ENCODE assay signal across 11 cellular contexts in genomic region chr14:64928239-64929002, GRCh38. TPM values are rescaled to one million over a fixed set of nuclear protein-coding genes. Genes with fewer than 3 reads are reported as not detected.
DNase-seq lines count a peak whose midpoint lies in the region; ATAC-seq and TF ChIP-seq lines count a peak whose summit lies in the region.
"Had no signal": no experiment of that assay in that cellular context is flagged by ENCODE, and none has a peak within 500 bp of the region (broad histone marks: within the 10 kb centered on the region; RNA-seq: fewer than 3 reads in every experiment).

No MANE protein-coding gene starts in this region.

- peak; percentile 79 for ATAC-seq in activated naive CD8-positive, alpha-beta T cell treated with anti-CD3 and anti-CD28 coated beads, Interleukin-2, amount 10 ng/mL, durations not matched to agents 7 days and 5 days (ENCODE audit: low read depth)
- ATAC-seq in HG02763 (IDR thresholded peaks at IDR 0.05; ENCODE audit: unreplicated experiment): peak; percentile 68
- ATAC-seq: HepG2, left colon had no signal

- H2AFZ ChIP-seq in OCI-LY1 (ENCODE audit: low read length): no peak overlapping the region

- H3K9me3 ChIP-seq in OCI-LY1 (ENCODE audit: low read length): no peaks in the 10 kb centered on the region

- no peaks in the 10 kb centered on the region for H4K20me1 ChIP-seq in OCI-LY1 (ENCODE audit: insufficient read depth, low read length)

- H3K4me3 Mint-ChIP-seq in activated naive CD8-positive, alpha-beta T cell treated with anti-CD3 and anti-CD28 coated beads, Interleukin-2, amount 10 ng/mL, durations not matched to agents 7 days and 5 days: no peak overlapping the region
- no peak overlapping the region for H3K4me3 Mint-ChIP-seq in activated naive CD8-positive, alpha-beta T cell treated with anti-CD3 and anti-CD28 coated beads for 36 hours
- H3K4me3 Mint-ChIP-seq in mesothelial cell of epicardium: no peak overlapping the region

- H3K27me3 Mint-ChIP-seq in activated naive CD8-positive, alpha-beta T cell treated with anti-CD3 and anti-CD28 coated beads, Interleukin-2, amount 10 ng/mL, durations not matched to agents 7 days and 5 days: no peaks in the 10 kb centered on the region
- H3K27me3 Mint-ChIP-seq in activated naive CD8-positive, alpha-beta T cell treated with anti-CD3 and anti-CD28 coated beads for 36 hours: no peaks in the 10 kb centered on the region
- H3K27me3 Mint-ChIP-seq in mesothelial cell of epicardium (ENCODE audit: low read depth): no peaks in the 10 kb centered on the region

- peaks cover 9% of the 10 kb centered on the region for H3K4me1 ChIP-seq in OCI-LY1 (ENCODE audit: insufficient read depth, low read length, severe bottlenecking)

- peaks cover 42% of the 10 kb centered on the region for H3K36me3 Mint-ChIP-seq in activated naive CD8-positive, alpha-beta T cell treated with anti-CD3 and anti-CD28 coated beads, Interleukin-2, amount 10 ng/mL, durations not matched to agents 7 days and 5 days
- peaks cover 45% of the 10 kb centered on the region for H3K36me3 Mint-ChIP-seq in activated naive CD8-positive, alpha-beta T cell treated with anti-CD3 and anti-CD28 coated beads for 36 hours
- H3K36me3 Mint-ChIP-seq in mesothelial cell of epicardium: peaks cover 30% of the 10 kb centered on the region

- peaks cover 95% of the 10 kb centered on the region for H3K36me3 ChIP-seq in OCI-LY1 (ENCODE audit: insufficient read depth, low read length)

- H3K27ac Mint-ChIP-seq in activated naive CD8-positive, alpha-beta T cell treated with anti-CD3 and anti-CD28 coated beads, Interleukin-2, amount 10 ng/mL, durations not matched to agents 7 days and 5 days: no peak overlapping the region
- no peak overlapping the region for H3K27ac Mint-ChIP-seq in activated naive CD8-positive, alpha-beta T cell treated with anti-CD3 and anti-CD28 coated beads for 36 hours
- no peak overlapping the region for H3K27ac Mint-ChIP-seq in mesothelial cell of epicardium

- POLR2A ChIA-PET in activated naive CD8-positive, alpha-beta T cell treated with anti-CD3 and anti-CD28 coated beads, Interleukin-2, amount 10 ng/mL, durations not matched to agents 7 days and 5 days (lab: Charles Lee): interaction anchor here (1.9 to 2.4 kb wide), 2 partner anchors 10 to 14 kb away, joined by 4 to 17 read pairs; partner anchors contain the start of gene CHURC1

- no peaks in the 10 kb centered on the region for H3F3A ChIP-seq in OCI-LY1 (ENCODE audit: insufficient read depth, low read length)

- no peak overlapping the region for H3K4me2 ChIP-seq in OCI-LY1 (ENCODE audit: low read length)

- no peaks in the 10 kb centered on the region for H3K9me3 Mint-ChIP-seq in activated naive CD8-positive, alpha-beta T cell treated with anti-CD3 and anti-CD28 coated beads, Interleukin-2, amount 10 ng/mL, durations not matched to agents 7 days and 5 days
- no peaks in the 10 kb centered on the region for H3K9me3 Mint-ChIP-seq in activated naive CD8-positive, alpha-beta T cell treated with anti-CD3 and anti-CD28 coated beads for 36 hours
- H3K9me3 Mint-ChIP-seq in mesothelial cell of epicardium: no peaks in the 10 kb centered on the region

- no peaks in the 10 kb centered on the region for H3K27me3 ChIP-seq in OCI-LY1 (ENCODE audit: insufficient read depth, low read length)

- TF ChIP-seq CTCF in OCI-LY1 (IDR thresholded peaks at IDR 0.05; ENCODE audit: low read length): no peak
- no peak for TF ChIP-seq CTCF in mesothelial cell of epicardium (IDR thresholded peaks at IDR 0.05; ENCODE audit: unreplicated experiment)

- H3K9ac ChIP-seq in OCI-LY1 (ENCODE audit: low read length): no peak overlapping the region

- no peaks in the 10 kb centered on the region for H3K79me2 ChIP-seq in OCI-LY1 (ENCODE audit: insufficient read depth, low read length)

- peak overlapping the region; percentile 10 for H3K27ac ChIP-seq in OCI-LY1 (ENCODE audit: low read depth, low read length, poor library complexity, severe bottlenecking)

- no peak overlapping the region for H3K4me3 ChIP-seq in OCI-LY1 (ENCODE audit: low read depth, low read length, poor library complexity, severe bottlenecking)

- peaks cover 11% of the 10 kb centered on the region for H3K4me1 Mint-ChIP-seq in activated naive CD8-positive, alpha-beta T cell treated with anti-CD3 and anti-CD28 coated beads, Interleukin-2, amount 10 ng/mL, durations not matched to agents 7 days and 5 days
- H3K4me1 Mint-ChIP-seq in activated naive CD8-positive, alpha-beta T cell treated with anti-CD3 and anti-CD28 coated beads for 36 hours: peaks cover 42% of the 10 kb centered on the region
- H3K4me1 Mint-ChIP-seq in mesothelial cell of epicardium: peaks cover 4% of the 10 kb centered on the region

- H3K9me2 ChIP-seq in OCI-LY1 (ENCODE audit: low read depth, low read length): no peaks in the 10 kb centered on the region

- no peak for DNase-seq in activated naive CD8-positive, alpha-beta T cell treated with anti-CD3 and anti-CD28 coated beads, Interleukin-2, amount 10 ng/mL, durations not matched to agents 7 days and 5 days
- no peak for DNase-seq in activated naive CD8-positive, alpha-beta T cell treated with anti-CD3 and anti-CD28 coated beads for 36 hours
- DNase-seq in mesothelial cell of epicardium (ENCODE audit: low spot score in 2 of 2, unreplicated experiment in 2 of 2) (no peak), NCI-H82 (lab: John Stamatoyannopoulos, UW) (no peak), CD1c-positive myeloid dendritic cell (ENCODE audit: extremely low spot score) (no peak), COR-L47 (lab: John Stamatoyannopoulos, UW) (no peak)
- DNase-seq: left colon had no signal

RNA-seq across cellular contexts. Expression of gene GPX2, which starts 14.1 kb away (rescaled TPM):
- total RNA-seq in activated naive CD8-positive, alpha-beta T cell treated with anti-CD3 and anti-CD28 coated beads, Interleukin-2, amount 10 ng/mL, durations not matched to agents 7 days and 5 days: not detected
- not detected for total RNA-seq in activated naive CD8-positive, alpha-beta T cell treated with anti-CD3 and anti-CD28 coated beads for 36 hours
- total RNA-seq in mesothelial cell of epicardium: 0.58 to 0.63 TPM (median 0.61 TPM) in 3 replicates
- total RNA-seq: fibroblast of lung had no signal

RNA-seq across cellular contexts. Expression of gene CHURC1, which starts 14.2 kb away (rescaled TPM):
- total RNA-seq in activated naive CD8-positive, alpha-beta T cell treated with anti-CD3 and anti-CD28 coated beads, Interleukin-2, amount 10 ng/mL, durations not matched to agents 7 days and 5 days: 10 to 100 TPM; 67.6 to 89.7 TPM
- total RNA-seq in activated naive CD8-positive, alpha-beta T cell treated with anti-CD3 and anti-CD28 coated beads for 36 hours: 10 to 100 TPM; 49.8 to 59.2 TPM
- 43.5 to 45.8 TPM (median 45.1 TPM) in 3 replicates for total RNA-seq in mesothelial cell of epicardium

RNA-seq across cellular contexts. Expression of gene RAB15, which starts 43.7 kb away (rescaled TPM):
- total RNA-seq in activated naive CD8-positive, alpha-beta T cell treated with anti-CD3 and anti-CD28 coated beads, Interleukin-2, amount 10 ng/mL, durations not matched to agents 7 days and 5 days: 1 to 10 TPM; 2.7 to 3.5 TPM
- 1 to 10 TPM; 3.4 TPM for total RNA-seq in activated naive CD8-positive, alpha-beta T cell treated with anti-CD3 and anti-CD28 coated beads for 36 hours
- 23.1 to 25.0 TPM (median 24.5 TPM) in 3 replicates for total RNA-seq in mesothelial cell of epicardium

RNA-seq across cellular contexts. Expression of gene SPTB, which starts 48.7 kb away (rescaled TPM):
- total RNA-seq in activated naive CD8-positive, alpha-beta T cell treated with anti-CD3 and anti-CD28 coated beads, Interleukin-2, amount 10 ng/mL, durations not matched to agents 7 days and 5 days: not detected
- total RNA-seq in activated naive CD8-positive, alpha-beta T cell treated with anti-CD3 and anti-CD28 coated beads for 36 hours: under 1 TPM; 0.31 to 0.32 TPM
- total RNA-seq in mesothelial cell of epicardium: 8.1 to 9.0 TPM (median 8.9 TPM) in 3 replicates
- total RNA-seq: fibroblast of lung had no signal

RNA-seq across cellular contexts. Expression of gene FNTB, which starts 58.3 kb away (rescaled TPM):
- total RNA-seq in activated naive CD8-positive, alpha-beta T cell treated with anti-CD3 and anti-CD28 coated beads, Interleukin-2, amount 10 ng/mL, durations not matched to agents 7 days and 5 days: 10 to 100 TPM; 15.8 to 17.8 TPM
- total RNA-seq in activated naive CD8-positive, alpha-beta T cell treated with anti-CD3 and anti-CD28 coated beads for 36 hours: 10 to 100 TPM; 14.0 to 14.3 TPM
- 37.5 to 47.6 TPM (median 45.7 TPM) in 3 replicates for total RNA-seq in mesothelial cell of epicardium
